Comparison of ENCODE assay signal across 2 cellular contexts in the genomic region with DNA sequence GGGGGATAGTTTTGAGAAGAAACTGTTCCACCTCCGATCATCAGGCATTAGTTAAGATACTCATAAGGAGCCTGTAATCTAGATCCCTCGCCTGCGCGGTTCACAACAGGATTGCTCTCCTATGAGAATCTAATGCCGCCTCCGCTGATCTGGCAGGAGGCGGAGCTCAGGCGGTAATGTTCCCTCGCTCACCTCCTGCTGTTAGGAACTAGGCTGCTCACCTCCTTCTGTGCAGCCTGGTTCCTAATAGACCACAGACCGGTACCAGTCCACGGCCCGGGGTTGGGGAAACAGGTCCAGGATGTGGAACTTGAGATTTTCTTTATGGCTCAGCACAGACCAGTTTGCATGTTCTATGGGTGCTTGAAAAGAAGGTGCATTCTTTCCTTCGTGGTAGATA.
TF ChIP-seq lines count a peak whose summit lies in the region.

No MANE protein-coding gene starts in this region.

TF ChIP-seq in HCT116, 20 proteins besides CTCF, POLR2A, EP300 and RAD21:
- TF ChIP-seq ZNF274 (IDR thresholded peaks at IDR 0.05; ENCODE audit: low read depth, low read length) (no peak), CEBPB (IDR thresholded peaks at IDR 0.05; ENCODE audit: low read depth) (no peak), EZH2 (IDR thresholded peaks at IDR 0.05) (no peak), POLR2AphosphoS5 (IDR thresholded peaks at IDR 0.05; ENCODE audit: low read depth, low read length) (no peak), SRF (IDR thresholded peaks at IDR 0.05; ENCODE audit: low read depth) (no peak), EZH2phosphoT487 (IDR thresholded peaks at IDR 0.05; ENCODE audit: borderline replicate concordance) (no peak), YY1 (IDR thresholded peaks at IDR 0.05; ENCODE audit: extremely low read depth, insufficient replicate concordance, low read depth, low read length) (no peak), FOSL1 (IDR thresholded peaks at IDR 0.05; ENCODE audit: low read depth) (no peak), JUND (IDR thresholded peaks at IDR 0.05) (no peak), TCF7L2 (IDR thresholded peaks at IDR 0.05; ENCODE audit: borderline replicate concordance, extremely low read depth, insufficient read depth, insufficient read length) (no peak), EGR1 (IDR thresholded peaks at IDR 0.05; ENCODE audit: low read depth) (no peak), SP1 (IDR thresholded peaks at IDR 0.05; ENCODE audit: low read depth) (no peak), CBX3 (IDR thresholded peaks at IDR 0.05; ENCODE audit: low read depth) (no peak), SIN3A (IDR thresholded peaks at IDR 0.05; ENCODE audit: low read depth) (no peak), ZFX (IDR thresholded peaks at IDR 0.05) (no peak), ELF1 (IDR thresholded peaks at IDR 0.05; ENCODE audit: borderline replicate concordance, low read depth) (no peak)
- TF ChIP-seq, protein P1, sequence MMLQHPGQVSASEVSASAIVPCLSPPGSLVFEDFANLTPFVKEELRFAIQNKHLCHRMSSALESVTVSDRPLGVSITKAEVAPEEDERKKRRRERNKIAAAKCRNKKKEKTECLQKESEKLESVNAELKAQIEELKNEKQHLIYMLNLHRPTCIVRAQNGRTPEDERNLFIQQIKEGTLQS (IDR thresholded peaks at IDR 0.05), result no peak
- TF ChIP-seq, protein P2, sequence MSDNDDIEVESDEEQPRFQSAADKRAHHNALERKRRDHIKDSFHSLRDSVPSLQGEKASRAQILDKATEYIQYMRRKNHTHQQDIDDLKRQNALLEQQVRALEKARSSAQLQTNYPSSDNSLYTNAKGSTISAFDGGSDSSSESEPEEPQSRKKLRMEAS (IDR thresholded peaks at IDR 0.05), result no peak
- TF ChIP-seq, protein P3, sequence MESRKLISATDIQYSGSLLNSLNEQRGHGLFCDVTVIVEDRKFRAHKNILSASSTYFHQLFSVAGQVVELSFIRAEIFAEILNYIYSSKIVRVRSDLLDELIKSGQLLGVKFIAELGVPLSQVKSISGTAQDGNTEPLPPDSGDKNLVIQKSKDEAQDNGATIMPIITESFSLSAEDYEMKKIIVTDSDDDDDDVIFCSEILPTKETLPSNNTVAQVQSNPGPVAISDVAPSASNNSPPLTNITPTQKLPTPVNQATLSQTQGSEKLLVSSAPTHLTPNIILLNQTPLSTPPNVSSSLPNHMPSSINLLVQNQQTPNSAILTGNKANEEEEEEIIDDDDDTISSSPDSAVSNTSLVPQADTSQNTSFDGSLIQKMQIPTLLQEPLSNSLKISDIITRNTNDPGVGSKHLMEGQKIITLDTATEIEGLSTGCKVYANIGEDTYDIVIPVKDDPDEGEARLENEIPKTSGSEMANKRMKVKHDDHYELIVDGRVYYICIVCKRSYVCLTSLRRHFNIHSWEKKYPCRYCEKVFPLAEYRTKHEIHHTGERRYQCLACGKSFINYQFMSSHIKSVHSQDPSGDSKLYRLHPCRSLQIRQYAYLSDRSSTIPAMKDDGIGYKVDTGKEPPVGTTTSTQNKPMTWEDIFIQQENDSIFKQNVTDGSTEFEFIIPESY (IDR thresholded peaks at IDR 0.05; ENCODE audit: extremely low read depth, insufficient replicate concordance, low read length), result no peak
- TF ChIP-seq, protein P4, sequence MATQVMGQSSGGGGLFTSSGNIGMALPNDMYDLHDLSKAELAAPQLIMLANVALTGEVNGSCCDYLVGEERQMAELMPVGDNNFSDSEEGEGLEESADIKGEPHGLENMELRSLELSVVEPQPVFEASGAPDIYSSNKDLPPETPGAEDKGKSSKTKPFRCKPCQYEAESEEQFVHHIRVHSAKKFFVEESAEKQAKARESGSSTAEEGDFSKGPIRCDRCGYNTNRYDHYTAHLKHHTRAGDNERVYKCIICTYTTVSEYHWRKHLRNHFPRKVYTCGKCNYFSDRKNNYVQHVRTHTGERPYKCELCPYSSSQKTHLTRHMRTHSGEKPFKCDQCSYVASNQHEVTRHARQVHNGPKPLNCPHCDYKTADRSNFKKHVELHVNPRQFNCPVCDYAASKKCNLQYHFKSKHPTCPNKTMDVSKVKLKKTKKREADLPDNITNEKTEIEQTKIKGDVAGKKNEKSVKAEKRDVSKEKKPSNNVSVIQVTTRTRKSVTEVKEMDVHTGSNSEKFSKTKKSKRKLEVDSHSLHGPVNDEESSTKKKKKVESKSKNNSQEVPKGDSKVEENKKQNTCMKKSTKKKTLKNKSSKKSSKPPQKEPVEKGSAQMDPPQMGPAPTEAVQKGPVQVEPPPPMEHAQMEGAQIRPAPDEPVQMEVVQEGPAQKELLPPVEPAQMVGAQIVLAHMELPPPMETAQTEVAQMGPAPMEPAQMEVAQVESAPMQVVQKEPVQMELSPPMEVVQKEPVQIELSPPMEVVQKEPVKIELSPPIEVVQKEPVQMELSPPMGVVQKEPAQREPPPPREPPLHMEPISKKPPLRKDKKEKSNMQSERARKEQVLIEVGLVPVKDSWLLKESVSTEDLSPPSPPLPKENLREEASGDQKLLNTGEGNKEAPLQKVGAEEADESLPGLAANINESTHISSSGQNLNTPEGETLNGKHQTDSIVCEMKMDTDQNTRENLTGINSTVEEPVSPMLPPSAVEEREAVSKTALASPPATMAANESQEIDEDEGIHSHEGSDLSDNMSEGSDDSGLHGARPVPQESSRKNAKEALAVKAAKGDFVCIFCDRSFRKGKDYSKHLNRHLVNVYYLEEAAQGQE (IDR thresholded peaks at IDR 0.05; ENCODE audit: low read depth), result no peak

TF ChIP-seq in K562, 482 proteins besides CTCF, POLR2A, EP300 and RAD21:
- TF ChIP-seq HOXB6 (CRISPR knock-in tag; IDR thresholded peaks at IDR 0.05; ENCODE audit: borderline replicate concordance) (no peak), SRSF7 (optimal IDR thresholded peaks at IDR 0.05; ENCODE audit: low read depth, low read length) (no peak), TAL1 (IDR thresholded peaks at IDR 0.05) (no peak), RFX5 (IDR thresholded peaks at IDR 0.05; ENCODE audit: low read depth, low read length) (no peak), RFX7 (CRISPR knock-in tag; IDR thresholded peaks at IDR 0.05) (no peak), NONO (IDR thresholded peaks at IDR 0.05; ENCODE audit: low read depth in 2 of 2, low read length in 1 of 2) (no peak)
- TF ChIP-seq, protein P5, sequence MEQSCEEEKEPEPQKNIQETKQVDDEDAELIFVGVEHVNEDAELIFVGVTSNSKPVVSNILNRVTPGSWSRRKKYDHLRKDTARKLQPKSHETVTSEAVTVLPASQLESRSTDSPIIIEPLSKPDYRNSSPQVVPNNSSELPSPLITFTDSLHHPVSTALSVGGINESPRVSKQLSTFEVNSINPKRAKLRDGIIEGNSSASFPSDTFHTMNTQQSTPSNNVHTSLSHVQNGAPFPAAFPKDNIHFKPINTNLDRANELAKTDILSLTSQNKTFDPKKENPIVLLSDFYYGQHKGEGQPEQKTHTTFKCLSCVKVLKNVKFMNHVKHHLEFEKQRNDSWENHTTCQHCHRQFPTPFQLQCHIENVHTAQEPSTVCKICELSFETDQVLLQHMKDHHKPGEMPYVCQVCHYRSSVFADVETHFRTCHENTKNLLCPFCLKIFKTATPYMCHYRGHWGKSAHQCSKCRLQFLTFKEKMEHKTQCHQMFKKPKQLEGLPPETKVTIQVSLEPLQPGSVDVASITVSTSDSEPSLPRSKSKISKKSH (CRISPR knock-in tag; IDR thresholded peaks at IDR 0.05), result no peak
